ENCODE assay signal across 13 cellular contexts in the genomic region with DNA sequence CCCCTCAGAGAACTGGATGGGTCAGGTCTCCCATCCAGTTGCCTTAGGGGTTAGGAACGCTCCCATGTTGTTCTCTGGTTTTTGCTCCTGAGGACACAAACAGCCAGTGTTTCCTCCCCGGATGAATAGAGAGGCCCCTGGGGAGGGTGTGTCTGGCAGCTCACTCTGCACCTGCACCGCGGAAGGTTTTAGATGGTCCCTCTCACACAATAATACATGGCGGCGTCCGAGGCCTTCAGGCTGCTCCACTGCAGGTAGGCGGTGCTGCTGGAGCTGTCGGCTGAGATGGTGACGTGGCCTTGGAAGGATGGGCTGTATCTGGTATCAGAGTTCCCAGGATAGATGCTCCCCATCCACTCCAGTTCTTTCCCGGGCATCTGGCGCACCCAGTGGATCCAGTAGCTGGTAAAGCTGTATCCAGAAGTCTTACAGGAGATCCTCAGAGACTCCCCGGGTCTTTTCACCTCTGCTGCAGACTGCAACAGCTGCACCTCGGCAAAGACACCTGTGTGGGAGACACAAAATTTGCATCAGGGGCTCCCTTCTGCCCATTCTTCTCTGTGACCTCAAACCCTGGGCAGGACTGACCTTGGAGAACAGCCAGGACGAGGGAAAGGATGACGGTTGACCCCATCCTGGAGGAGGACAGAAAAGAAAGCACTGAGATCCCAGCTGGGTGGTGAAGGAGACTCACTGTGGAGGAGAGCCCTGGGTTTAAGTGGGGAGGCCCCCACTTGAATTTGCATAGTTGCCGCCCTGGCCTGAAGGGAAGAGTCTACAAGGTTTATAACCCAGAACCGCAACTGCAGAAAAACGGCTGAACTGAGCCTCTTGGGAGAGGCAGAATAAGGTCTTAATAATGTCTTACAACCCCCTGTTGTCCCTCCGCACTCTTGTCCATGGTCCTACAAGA.
A peak's percentile ranks its signal among the peaks of the same experiment; 100 is the strongest.
DNase-seq lines count a peak whose midpoint lies in the region; ATAC-seq, FAIRE-seq and TF ChIP-seq lines count a peak whose summit lies in the region.
"Had no signal": no experiment of that assay in that cellular context is flagged by ENCODE, and none has a peak within 500 bp of the region (broad histone marks: within the 10 kb centered on the region; RNA-seq: fewer than 3 reads in every experiment).

No MANE protein-coding gene starts in this region.

- no peak overlapping the region for H2BK12ac ChIP-seq in mesenchymal stem cell (ENCODE audit: low read length in 2 of 2)

- H3K4me1 ChIP-seq in mesenchymal stem cell (ENCODE audit: control insufficient read depth, insufficient read depth, low read depth, low read length), result no peaks in the 10 kb centered on the region
- H3K4me1 ChIP-seq: SJSA1 had no signal

- no peak overlapping the region for H3K27ac ChIP-seq in mesenchymal stem cell (ENCODE audit: low read length, poor library complexity, severe bottlenecking)
- H3K27ac ChIP-seq: SJSA1, testis had no signal

- FAIRE-seq in GM19239 (lab: Jason Lieb, UNC), result peak; percentile 96

- H3K9me3 ChIP-seq in mesenchymal stem cell (ENCODE audit: control insufficient read depth, low read length), result no peaks in the 10 kb centered on the region
- H3K9me3 ChIP-seq: MG63, SJSA1, testis had no signal

- ATAC-seq in HG02938 (IDR thresholded peaks at IDR 0.05; ENCODE audit: unreplicated experiment), result peak; percentile 41
- ATAC-seq: naive thymus-derived CD4-positive, alpha-beta T cell had no signal

- 77% methylated on average over 15 of the region's 20 CpGs for WGBS in mesenchymal stem cell

- H2BK5ac ChIP-seq in mesenchymal stem cell (ENCODE audit: low read depth, low read length, poor library complexity, severe bottlenecking), result no peak overlapping the region

- no peak overlapping the region for H2BK15ac ChIP-seq in mesenchymal stem cell (ENCODE audit: low read depth, poor library complexity, severe bottlenecking)

- no peaks in the 10 kb centered on the region for H3K27me3 ChIP-seq in mesenchymal stem cell (ENCODE audit: control insufficient read depth in 1 of 2, insufficient read depth in 1 of 2, low read length in 2 of 2)
- H3K27me3 ChIP-seq: MG63, SJSA1, testis had no signal

- no peak overlapping the region for H2BK120ac ChIP-seq in mesenchymal stem cell (ENCODE audit: low read depth, low read length)

- H4K91ac ChIP-seq in mesenchymal stem cell (ENCODE audit: low read length), result no peak overlapping the region

- no peak overlapping the region for H3K4me3 ChIP-seq in mesenchymal stem cell (ENCODE audit: insufficient read depth in 1 of 2, low read depth in 1 of 2, low read length in 2 of 2)
- H3K4me3 ChIP-seq: MG63, SJSA1, testis had no signal

- H2AK5ac ChIP-seq in mesenchymal stem cell (ENCODE audit: low read length, severe bottlenecking), result no peak overlapping the region

- no peaks in the 10 kb centered on the region for H3K79me1 ChIP-seq in mesenchymal stem cell (replicated peaks; ENCODE audit: low read length, poor library complexity, severe bottlenecking)

- no peak overlapping the region for H3K23ac ChIP-seq in mesenchymal stem cell (ENCODE audit: low read length in 2 of 2)

- peak; percentile 3 for TF ChIP-seq CTCF in GM10248 (IDR thresholded peaks at IDR 0.05; ENCODE audit: control extremely low read depth, extremely low read depth, low read depth, missing control alignments)

- POLR2A ChIA-PET in GM10248 (lab: Yijun Ruan, JAX), result no interaction called here

- no peak overlapping the region for H3K14ac ChIP-seq in mesenchymal stem cell (ENCODE audit: low read length in 2 of 2)

- CTCF ChIA-PET in GM10248 (lab: Yijun Ruan, JAX), result interaction anchor here (1.0 to 14.9 kb wide), 6 partner anchors 8 to 23 kb away, joined by 3 to 541 read pairs (median 4); no protein-coding TSS in a partner anchor

- H3K4ac ChIP-seq in mesenchymal stem cell (ENCODE audit: low read depth in 1 of 2, low read length in 2 of 2), result no peak overlapping the region

- no peaks in the 10 kb centered on the region for H3K36me3 ChIP-seq in mesenchymal stem cell (ENCODE audit: control insufficient read depth in 1 of 2, insufficient read depth in 2 of 2, low read depth in 1 of 2, low read length in 2 of 2)
- H3K36me3 ChIP-seq: MG63, SJSA1 had no signal

- H3K18ac ChIP-seq in mesenchymal stem cell (ENCODE audit: low read depth in 1 of 2, low read length in 2 of 2), result no peak overlapping the region

- H3K4me2 ChIP-seq in mesenchymal stem cell (ENCODE audit: low read length, poor library complexity, severe bottlenecking), result no peak overlapping the region

- H3K9ac ChIP-seq in mesenchymal stem cell (ENCODE audit: low read length), result no peak overlapping the region

- H2AFZ ChIP-seq in mesenchymal stem cell (ENCODE audit: low read depth, low read length), result no peak overlapping the region

- DNase-seq in GM10248 (ENCODE audit: extremely low spot score) (peak; percentile 43), GM19239 (ENCODE audit: insufficient read length, low spot score) (no peak), NCI-H345 (lab: John Stamatoyannopoulos, UW) (peak; percentile 84), mesenchymal stem cell (no peak), NCI-H226 (no peak), NCI-H1105 treated with DMSO at 0.1 percent for 48 hours (lab: John Stamatoyannopoulos, UW) (no peak)
- no peak for DNase-seq in stimulated activated CD4-positive, alpha-beta T cell treated with anti-CD3 and anti-CD28 coated beads, Interleukin-4, amount 100 ng/mL, for 24 hours
- DNase-seq: CD8-positive, alpha-beta memory T cell; MG63; naive thymus-derived CD4-positive, alpha-beta T cell; testis had no signal

- no peak overlapping the region for H4K8ac ChIP-seq in mesenchymal stem cell (ENCODE audit: low read length)

Comparison
In these comparisons a context has a peak if more than half of its experiments do, and no peak if none do; other contexts are left out.
1. DNase-seq: peak in GM10248 (single experiment) and NCI-H345 (single experiment); none in GM19239 (single experiment), stimulated activated CD4-positive, alpha-beta T cell treated with anti-CD3 and anti-CD28 coated beads, Interleukin-4, amount 100 ng/mL, for 24 hours (single experiment), mesenchymal stem cell (single experiment), NCI-H226 (single experiment) and NCI-H1105 treated with DMSO at 0.1 percent for 48 hours (single experiment).